ENCODE assay signal across 8 cellular contexts in genomic region chr3:129249284-129250065, GRCh38. TPM values are rescaled to one million over a fixed set of nuclear protein-coding genes. Genes with fewer than 3 reads are reported as not detected.
DNase-seq lines count a peak whose midpoint lies in the region; ATAC-seq lines count a peak whose summit lies in the region.

Gene COPG1 (plus strand): TSS chr3:129249606. CDS start chr3:129249710, 104 bp downstream.

- H3K36me3 Mint-ChIP-seq in effector memory CD8-positive, alpha-beta T cell (ENCODE audit: insufficient read depth), result peaks cover 59% of the 10 kb centered on the region

- peak within 1 kb of the TSS in 1 of 2 experiments; percentile 99 for H3K14ac ChIP-seq in mesenchymal stem cell (ENCODE audit: low read length in 2 of 2)

- H3K4me3 ChIP-seq in HUES6 (ENCODE audit: low read depth, low read length) (peak within 1 kb of the TSS; percentile 81), NT2/D1 (ENCODE audit: insufficient read length, low read depth) (peak within 1 kb of the TSS; percentile 96), mesenchymal stem cell (ENCODE audit: insufficient read depth in 1 of 2, low read depth in 1 of 2, low read length in 2 of 2) (peak within 1 kb of the TSS; percentile 72 to 98)

- H2AK5ac ChIP-seq in mesenchymal stem cell (ENCODE audit: low read length, severe bottlenecking), result peak within 1 kb of the TSS; percentile 50

- H3K27ac ChIP-seq in HUES6 (ENCODE audit: low read depth, low read length) (peak within 1 kb of the TSS; percentile 80), mesenchymal stem cell (ENCODE audit: low read length, poor library complexity, severe bottlenecking) (peak within 1 kb of the TSS; percentile 71)

- H4K8ac ChIP-seq in mesenchymal stem cell (ENCODE audit: low read length), result peak within 1 kb of the TSS; percentile 99

- ATAC-seq in GM21381 (IDR thresholded peaks at IDR 0.05; ENCODE audit: unreplicated experiment), result peak; percentile 81
- ATAC-seq in effector memory CD8-positive, alpha-beta T cell (replicated peaks), result peak; percentile 82

- H3K4ac ChIP-seq in mesenchymal stem cell (ENCODE audit: low read depth in 1 of 2, low read length in 2 of 2), result peak within 1 kb of the TSS; percentile 96 to 97

- H3K27me3 ChIP-seq in HUES6 (ENCODE audit: control insufficient read depth, insufficient read depth, low read length) (no peaks in the 10 kb centered on the region), NT2/D1 (ENCODE audit: insufficient read depth, insufficient read length) (no peaks in the 10 kb centered on the region), mesenchymal stem cell (ENCODE audit: control insufficient read depth in 1 of 2, insufficient read depth in 1 of 2, low read length in 2 of 2) (no peaks in the 10 kb centered on the region)

- peaks cover 25% of the 10 kb centered on the region for H3K79me1 ChIP-seq in mesenchymal stem cell (replicated peaks; ENCODE audit: low read length, poor library complexity, severe bottlenecking)

- no peaks in the 10 kb centered on the region for H3K9me3 Mint-ChIP-seq in effector memory CD8-positive, alpha-beta T cell

- H2BK5ac ChIP-seq in mesenchymal stem cell (ENCODE audit: low read depth, low read length, poor library complexity, severe bottlenecking), result peak within 1 kb of the TSS; percentile 79

- peak within 1 kb of the TSS; percentile 98 to 99 for H3K27ac Mint-ChIP-seq in effector memory CD8-positive, alpha-beta T cell

- peaks cover 33 to 46% of the 10 kb centered on the region in 2 donors for H3K4me1 Mint-ChIP-seq in effector memory CD8-positive, alpha-beta T cell (ENCODE audit: low read depth in 2 of 2)

- peaks cover 11% of the 10 kb centered on the region; the same call in 1 of the 2 replicates for H3K4me1 ChIP-seq in HUES6 (ENCODE audit: control insufficient read depth, insufficient read depth, low read length)
- H3K4me1 ChIP-seq in NT2/D1 (ENCODE audit: insufficient read depth, insufficient read length), result no peaks in the 10 kb centered on the region
- peaks cover 19% of the 10 kb centered on the region for H3K4me1 ChIP-seq in mesenchymal stem cell (ENCODE audit: control insufficient read depth, insufficient read depth, low read depth, low read length)

- peak within 1 kb of the TSS; percentile 94 to 99 for H3K18ac ChIP-seq in mesenchymal stem cell (ENCODE audit: low read depth in 1 of 2, low read length in 2 of 2)

- no peaks in the 10 kb centered on the region for H3K27me3 Mint-ChIP-seq in effector memory CD8-positive, alpha-beta T cell

- peak within 1 kb of the TSS; percentile 48 for H2AFZ ChIP-seq in mesenchymal stem cell (ENCODE audit: low read depth, low read length)

- peak within 1 kb of the TSS; percentile 93 for H3K4me3 Mint-ChIP-seq in effector memory CD8-positive, alpha-beta T cell

- H4K91ac ChIP-seq in mesenchymal stem cell (ENCODE audit: low read length), result peak within 1 kb of the TSS; percentile 98

- DNase-seq in COR-L47 (lab: John Stamatoyannopoulos, UW) (peak; percentile 92), NT2/D1 (ENCODE audit: low read depth, low spot score) (peak; percentile 75), mesenchymal stem cell (peak; percentile 92)
- peak; percentile 78 to 83 (median 79) for DNase-seq in activated CD8-positive, alpha-beta memory T cell treated with anti-CD3 and anti-CD28 coated beads for 48 hours (ENCODE audit: low read depth in 2 of 3, low spot score in 2 of 3)
- peak; percentile 82 to 88 (median 85) for DNase-seq in effector memory CD8-positive, alpha-beta T cell
- peak; percentile 60 for DNase-seq in stimulated activated CD8-positive, alpha-beta memory T cell treated with anti-CD3 and anti-CD28 coated beads, Interleukin-12 subunit alpha, Interleukin-12 subunit beta, amount 100 ng/mL, for 24 hours (ENCODE audit: extremely low read depth)

- peak within 1 kb of the TSS; percentile 80 for H3K4me2 ChIP-seq in mesenchymal stem cell (ENCODE audit: low read length, poor library complexity, severe bottlenecking)

- H2BK12ac ChIP-seq in mesenchymal stem cell (ENCODE audit: low read length in 2 of 2), result peak within 1 kb of the TSS; percentile 57 to 72

- peak within 1 kb of the TSS; percentile 8 to 73 for H3K23ac ChIP-seq in mesenchymal stem cell (ENCODE audit: low read length in 2 of 2)

- H3K9me3 ChIP-seq in HUES6 (ENCODE audit: control insufficient read depth, insufficient read depth, low read depth, low read length) (no peaks in the 10 kb centered on the region), NT2/D1 (ENCODE audit: insufficient read depth, low read length) (no peaks in the 10 kb centered on the region), mesenchymal stem cell (ENCODE audit: control insufficient read depth, low read length) (no peaks in the 10 kb centered on the region)

- WGBS in mesenchymal stem cell, result under 1% methylated on average over 45 of the region's 48 CpGs

- peak within 1 kb of the TSS; percentile 81 for H3K9ac ChIP-seq in HUES6 (ENCODE audit: low read length)
- peak within 1 kb of the TSS; percentile 99 for H3K9ac ChIP-seq in NT2/D1 (ENCODE audit: insufficient read length, low read depth)
- peak within 1 kb of the TSS; percentile 99 for H3K9ac ChIP-seq in mesenchymal stem cell (ENCODE audit: low read length)

- peaks cover 29% of the 10 kb centered on the region for H3K36me3 ChIP-seq in HUES6 (ENCODE audit: control insufficient read depth, insufficient read depth, low read length)
- H3K36me3 ChIP-seq in NT2/D1 (ENCODE audit: insufficient read depth, insufficient read length, low read length), result peaks cover 35% of the 10 kb centered on the region
- peaks cover 24 to 25% of the 10 kb centered on the region in 2 experiments for H3K36me3 ChIP-seq in mesenchymal stem cell (ENCODE audit: control insufficient read depth in 1 of 2, insufficient read depth in 2 of 2, low read depth in 1 of 2, low read length in 2 of 2)

- H2BK120ac ChIP-seq in mesenchymal stem cell (ENCODE audit: low read depth, low read length), result peak within 1 kb of the TSS; percentile 80

- no peak within 1 kb of the TSS for H2BK15ac ChIP-seq in mesenchymal stem cell (ENCODE audit: low read depth, poor library complexity, severe bottlenecking)

RNA-seq across cellular contexts. Expression of gene COPG1, which starts in this region (rescaled TPM):
- polyA plus RNA-seq in mesenchymal stem cell (2013, experiment 1 of 2), result 116 TPM
- 110 TPM for polyA plus RNA-seq in mesenchymal stem cell (2013, experiment 2 of 2)

Comparison
In these comparisons a context has a peak if more than half of its experiments do, and no peak if none do; other contexts are left out.
1. Peak in every context shown above with its lines: DNase-seq, ATAC-seq, H3K4me3 ChIP-seq and H3K27ac ChIP-seq.